Comparison of ENCODE assay signal across 18 cellular contexts in the genomic region with DNA sequence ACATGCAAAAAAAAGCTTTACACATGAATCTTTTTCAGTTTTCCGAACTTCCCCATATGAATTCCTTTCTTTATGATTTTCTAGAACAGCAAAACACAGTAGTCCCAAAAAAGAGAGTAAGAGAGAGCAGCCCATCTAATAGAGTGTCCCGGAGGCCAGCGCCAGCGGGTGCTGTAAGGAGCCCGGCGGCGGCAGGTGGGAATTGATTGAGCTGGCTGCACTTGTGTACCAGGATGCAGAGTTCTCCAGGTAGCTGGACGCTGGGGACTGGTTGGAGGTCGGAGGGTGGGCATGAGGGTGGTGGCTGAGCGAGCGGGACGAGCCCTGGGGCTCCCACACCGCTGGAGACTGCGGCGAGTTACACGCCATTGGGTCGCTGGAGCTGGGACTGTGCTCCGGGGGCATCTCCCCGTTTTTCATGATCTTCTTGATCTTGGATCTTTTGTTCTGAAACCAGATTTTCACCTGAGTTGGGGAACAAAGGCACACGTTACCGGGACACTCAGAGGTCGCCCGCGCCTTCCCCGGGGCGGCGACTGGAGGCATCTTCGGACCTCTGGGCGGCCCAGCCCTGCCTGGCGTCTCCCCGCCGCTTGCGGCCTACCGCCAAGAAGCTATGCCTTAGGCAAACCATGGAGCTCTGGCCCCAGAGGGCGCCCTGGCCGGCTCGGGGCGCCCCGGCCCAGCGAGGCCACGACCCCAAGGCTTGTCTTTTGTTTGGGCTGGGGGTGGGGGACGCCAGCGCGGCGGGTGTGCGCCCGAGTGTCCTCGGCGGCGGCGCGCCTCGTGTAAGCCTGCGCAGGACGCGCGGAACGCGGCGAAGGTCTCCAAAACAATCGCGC. TPM values are rescaled to one million over a fixed set of nuclear protein-coding genes. Genes with fewer than 3 reads are reported as not detected.
DNase-seq lines count a peak whose midpoint lies in the region; ATAC-seq and TF ChIP-seq lines count a peak whose summit lies in the region.
"Had no signal": no experiment of that assay in that cellular context is flagged by ENCODE, and none has a peak within 500 bp of the region (broad histone marks: within the 10 kb centered on the region; RNA-seq: fewer than 3 reads in every experiment).

No MANE protein-coding gene starts in this region.

- H3K36me3 Mint-ChIP-seq in stimulated activated memory B cell treated with anti-CD40 and anti-IgM and Interleukin-4, amounts not matched to agents 10 μg/mL and 1 μg/mL and 100 μg/mL, for 72 hours = no peaks in the 10 kb centered on the region

- no peaks in the 10 kb centered on the region for H3K9me3 Mint-ChIP-seq in stimulated activated memory B cell treated with anti-CD40 and anti-IgM and Interleukin-4, amounts not matched to agents 10 μg/mL and 1 μg/mL and 100 μg/mL, for 72 hours
- H3K9me3 Mint-ChIP-seq: activated B cell treated with CpG ODN at 0.5 μM for 24 hours; activated naive CD4-positive, alpha-beta T cell treated with anti-CD3 and anti-CD28 coated beads, Interleukin-2, amount 50 U/mL, for 72 hours; effector memory CD8-positive, alpha-beta T cell had no signal

- no peak for TF ChIP-seq POLR2A in testis (IDR thresholded peaks at IDR 0.05)

- WGBS in mesodermal cell (ENCODE audit: insufficient coverage in 2 of 2), 2 experiments = 3% methylated on average over 47 to 58 of the region's 62 CpGs
- 15 to 39% methylated on average over 31 to 62 of the region's 62 CpGs for whole genome bisulfite sequencing in testis, 2 donors

- H3K4me1 ChIP-seq in left ventricle myocardium inferior (peaks cover 69% of the 10 kb centered on the region), mesodermal cell (ENCODE audit: control insufficient read depth, insufficient read depth, low read length, poor library complexity, severe bottlenecking) (peaks cover 26% of the 10 kb centered on the region), testis (peaks cover 15% of the 10 kb centered on the region)
- H3K4me1 ChIP-seq: foreskin keratinocyte had no signal

- H3K27me3 ChIP-seq in left ventricle myocardium inferior (ENCODE audit: low read depth) (peaks cover 100% of the 10 kb centered on the region), dorsolateral prefrontal cortex (peaks cover 29 to 99% (median 96%) of the 10 kb centered on the region in 45 donors), testis (no peaks in the 10 kb centered on the region)

- H3K27ac ChIP-seq in left ventricle myocardium inferior (replicated peaks) (no peak overlapping the region), dorsolateral prefrontal cortex (peak overlapping the region in 22 of 59 donors; percentile 10 to 63 (median 44)), mesodermal cell (ENCODE audit: low read depth, low read length, severe bottlenecking) (no peak overlapping the region), testis (no peak overlapping the region)
- H3K27ac ChIP-seq: breast epithelium, foreskin keratinocyte had no signal

- peaks cover 94% of the 10 kb centered on the region for H3K27me3 Mint-ChIP-seq in stimulated activated memory B cell treated with anti-CD40 and anti-IgM and Interleukin-4, amounts not matched to agents 10 μg/mL and 1 μg/mL and 100 μg/mL, for 72 hours

- no peak overlapping the region for H3K27ac Mint-ChIP-seq in stimulated activated memory B cell treated with anti-CD40 and anti-IgM and Interleukin-4, amounts not matched to agents 10 μg/mL and 1 μg/mL and 100 μg/mL, for 72 hours
- H3K27ac Mint-ChIP-seq: activated B cell treated with CpG ODN at 0.5 μM for 24 hours; effector memory CD8-positive, alpha-beta T cell had no signal

- no peaks in the 10 kb centered on the region for H3K36me3 ChIP-seq in left ventricle myocardium inferior
- no peaks in the 10 kb centered on the region for H3K36me3 ChIP-seq in mesodermal cell (ENCODE audit: control insufficient read depth, insufficient read depth, low read length)
- H3K36me3 ChIP-seq in testis (ENCODE audit: low read depth, missing control alignments) = no peaks in the 10 kb centered on the region
- H3K36me3 ChIP-seq: breast epithelium had no signal

- TF ChIP-seq CTCF in left ventricle myocardium inferior (IDR thresholded peaks at IDR 0.05; ENCODE audit: borderline replicate concordance) (no peak), dorsolateral prefrontal cortex (IDR thresholded peaks at IDR 0.05 in 54 of 56, conservative IDR thresholded peaks at IDR 0.05 in 2 of 56; ENCODE audit: low read depth in 1 of 56, partially characterized antibody in 56 of 56) (no peak), testis (IDR thresholded peaks at IDR 0.05) (no peak)

- DNase-seq in left ventricle myocardium inferior (no peak), cardiac septum (ENCODE audit: low spot score) (no peak), dorsolateral prefrontal cortex (no peak), testis (no peak), NCI-H1105 treated with DMSO at 0.1 percent for 48 hours (lab: John Stamatoyannopoulos, UW) (no peak)
- DNase-seq: activated B cell treated with CpG ODN at 0.5 μM for 24 hours; COR-L47; effector memory CD8-positive, alpha-beta T cell; foreskin keratinocyte; GDM1; NCI-H774 had no signal

- ATAC-seq in HG02852 (IDR thresholded peaks at IDR 0.05; ENCODE audit: unreplicated experiment) = no peak
- ATAC-seq in stimulated activated memory B cell treated with anti-CD40 and anti-IgM and Interleukin-4, amounts not matched to agents 10 μg/mL and 1 μg/mL and 100 μg/mL, for 72 hours = no peak
- ATAC-seq: activated naive CD4-positive, alpha-beta T cell treated with anti-CD3 and anti-CD28 coated beads, Interleukin-2, amount 50 U/mL, for 72 hours; effector memory CD8-positive, alpha-beta T cell; foreskin keratinocyte had no signal

- intact Hi-C loops in left ventricle myocardium inferior (cut with micrococcal nuclease) = loop anchor here (10.0 kb wide), 1 partner anchor 1106 kb away; no protein-coding TSS in a partner anchor
- intact Hi-C loops in cardiac septum (cut with DNase I) = no loop called here
- intact Hi-C loops in dorsolateral prefrontal cortex (cut with DNase I) = loop anchor here in 1 of 2 donors (10.0 kb wide), 3 partner anchors 606 to 1296 kb away; a partner anchor contains a TSS
- intact Hi-C loops in testis (cut with DNase I; ENCODE audit: low total_unique reads) = no loop called here

- H3K9me3 ChIP-seq in left ventricle myocardium inferior (replicated peaks) = no peaks in the 10 kb centered on the region
- H3K9me3 ChIP-seq in mesodermal cell (ENCODE audit: control insufficient read depth, low read length) = no peaks in the 10 kb centered on the region
- H3K9me3 ChIP-seq in testis = no peaks in the 10 kb centered on the region
- H3K9me3 ChIP-seq: breast epithelium had no signal

- H3K4me3 ChIP-seq in left ventricle myocardium inferior = peak overlapping the region; percentile 34
- peak overlapping the region in 46 of 59 donors; percentile 1 to 65 (median 39) for H3K4me3 ChIP-seq in dorsolateral prefrontal cortex
- peak overlapping the region; percentile 11 for H3K4me3 ChIP-seq in mesodermal cell (ENCODE audit: extremely low read depth, insufficient read depth, low read length, poor library complexity, severe bottlenecking)
- H3K4me3 ChIP-seq in testis = peak overlapping the region; percentile 36 to 50

- H3K4me1 Mint-ChIP-seq in stimulated activated memory B cell treated with anti-CD40 and anti-IgM and Interleukin-4, amounts not matched to agents 10 μg/mL and 1 μg/mL and 100 μg/mL, for 72 hours = peaks cover 18% of the 10 kb centered on the region

- no peak overlapping the region for H3K4me3 Mint-ChIP-seq in stimulated activated memory B cell treated with anti-CD40 and anti-IgM and Interleukin-4, amounts not matched to agents 10 μg/mL and 1 μg/mL and 100 μg/mL, for 72 hours
- H3K4me3 Mint-ChIP-seq: activated B cell treated with CpG ODN at 0.5 μM for 24 hours; effector memory CD8-positive, alpha-beta T cell had no signal

RNA-seq across cellular contexts. Expression of a gene that starts 3.8 kb away (rescaled TPM):
- total RNA-seq in left ventricle myocardium inferior = not detected
- total RNA-seq in cardiac septum = 0.22 TPM
- total RNA-seq in dorsolateral prefrontal cortex = 1 to 10 TPM in 116 of 120 experiments, under 1 TPM in 4; 0.39 to 7.1 (median 2.6) TPM
- polyA plus RNA-seq in mesodermal cell (2013, experiment 1 of 2) = 6.0 TPM
- 4.1 TPM for polyA plus RNA-seq in mesodermal cell (2013, experiment 2 of 2)
- total RNA-seq in testis = 1 to 10 TPM; 2.3 to 2.6 TPM
- polyA plus RNA-seq in testis (ENCODE audit: insufficient read depth, low read depth, low replicate concordance) = 1.3 TPM
- total RNA-seq: activated B cell treated with CpG ODN at 0.5 μM for 24 hours; activated naive CD4-positive, alpha-beta T cell treated with anti-CD3 and anti-CD28 coated beads, Interleukin-2, amount 50 U/mL, for 72 hours; breast epithelium; mucosa of gallbladder had no signal

RNA-seq across cellular contexts. Expression of a gene that starts 15.5 kb away (rescaled TPM):
- not detected for total RNA-seq in left ventricle myocardium inferior
- not detected for total RNA-seq in cardiac septum
- 1 to 10 TPM in 112 of 120 experiments, under 1 TPM in 8; 0.46 to 6.1 (median 2.2) TPM for total RNA-seq in dorsolateral prefrontal cortex
- polyA plus RNA-seq in mesodermal cell (2013, experiment 1 of 2) = 1.6 TPM
- 1.0 TPM for polyA plus RNA-seq in mesodermal cell (2013, experiment 2 of 2)
- 10 to 100 TPM in 1 of 2 donors, 1 to 10 TPM in 1; 7.3 to 10.1 TPM for total RNA-seq in testis
- 6.6 TPM for polyA plus RNA-seq in testis (ENCODE audit: insufficient read depth, low read depth, low replicate concordance)
- total RNA-seq: activated B cell treated with CpG ODN at 0.5 μM for 24 hours; activated naive CD4-positive, alpha-beta T cell treated with anti-CD3 and anti-CD28 coated beads, Interleukin-2, amount 50 U/mL, for 72 hours; foreskin keratinocyte; mucosa of gallbladder; subcutaneous adipose tissue had no signal
